Comparison of ENCODE assay signal across 1 cellular context in the genomic region with DNA sequence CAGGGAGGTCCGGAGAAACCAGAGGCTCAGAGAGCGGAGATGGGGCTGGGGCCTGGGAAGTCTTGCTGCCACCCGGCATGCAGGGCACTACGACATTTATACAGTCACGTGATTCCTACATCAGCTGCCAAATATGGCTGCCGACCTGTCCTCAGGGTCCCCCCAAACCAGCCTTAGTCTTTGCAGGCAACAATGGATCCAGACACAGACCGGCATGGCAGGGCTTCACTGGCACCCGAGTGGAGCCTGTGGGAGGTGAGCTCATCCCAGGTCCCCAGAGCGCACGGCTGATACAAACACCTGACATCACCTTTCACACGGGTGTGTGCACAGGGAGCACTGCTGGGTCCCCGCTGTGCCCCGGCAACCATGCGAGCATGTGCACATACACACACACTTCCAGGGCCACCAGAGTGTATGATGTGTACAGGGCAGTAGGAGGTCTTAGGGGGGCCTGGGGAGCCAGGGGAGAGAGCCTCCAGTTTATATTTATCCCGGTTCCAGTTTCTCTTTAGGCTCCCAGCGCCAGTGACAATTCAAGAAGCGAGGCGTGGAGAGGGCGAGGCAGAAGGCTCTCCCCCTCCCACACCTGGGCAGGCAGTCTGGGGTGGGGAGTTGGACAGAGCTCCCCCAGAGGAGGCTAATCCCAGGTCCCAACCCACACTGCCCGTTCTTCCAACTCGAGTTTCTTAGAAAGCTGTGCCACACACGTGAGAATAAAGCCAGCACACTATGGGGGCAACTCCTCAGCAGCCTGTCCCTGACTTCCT.
TF ChIP-seq lines count a peak whose summit lies in the region.

No MANE protein-coding gene starts in this region.

TF ChIP-seq in IMR-90, 13 proteins besides CTCF, POLR2A, EP300 and RAD21 (continued from another document):
- no peak for TF ChIP-seq BHLHE40 (IDR thresholded peaks at IDR 0.05; ENCODE audit: low read depth, low read length)
